Comparison of ENCODE assay signal across 19 cellular contexts in genomic region chr18:25898965-25899364, GRCh38.
"Had no signal": no experiment of that assay in that cellular context is flagged by ENCODE, and none has a peak within 500 bp of the region (broad histone marks: within the 10 kb centered on the region; RNA-seq: fewer than 3 reads in every experiment).

No MANE protein-coding gene starts in this region.

- H3K9me3 Mint-ChIP-seq: activated naive CD4-positive, alpha-beta T cell treated with anti-CD3 and anti-CD28 coated beads, Interleukin-2, amount 50 U/mL, for 24 hours had no signal

- H3K4me1 ChIP-seq: colonic mucosa, esophagus muscularis mucosa, pancreas had no signal

- H3K27ac ChIP-seq: brain microvascular endothelial cell, colonic mucosa, esophagus muscularis mucosa, pancreas had no signal

- FAIRE-seq: frontal cortex, islet of Langerhans, pancreas had no signal

- H3K9me3 ChIP-seq: colonic mucosa, pancreas had no signal

- H3K27me3 ChIP-seq: brain microvascular endothelial cell, colonic mucosa, esophagus muscularis mucosa, pancreas had no signal

- H3K36me3 ChIP-seq: brain microvascular endothelial cell, colonic mucosa, esophagus muscularis mucosa, pancreas had no signal

- H3K27ac Mint-ChIP-seq: activated naive CD4-positive, alpha-beta T cell treated with anti-CD3 and anti-CD28 coated beads, Interleukin-2, amount 50 U/mL, for 24 hours; nephron; WTC11 had no signal

- ATAC-seq: left cardiac atrium; pancreas; right cardiac atrium; stimulated activated naive CD8-positive, alpha-beta T cell treated with anti-CD3 and anti-CD28 coated beads, Interleukin-15, Interleukin-2, amounts not matched to agents 100 U/mL and 50 U/mL, for 24 hours; WTC11 had no signal

- H3K4me3 ChIP-seq: colonic mucosa, esophagus muscularis mucosa, pancreas had no signal

- DNase-seq: activated gamma-delta T cell treated with Interleukin-2 at 50 U/mL for 16 hours; activated T-cell treated with anti-CD3 and anti-CD28 coated beads, Interleukin-2, amount 50 U/mL, for 1 hour; anterior cingulate cortex; brain microvascular endothelial cell; colonic mucosa; head of caudate nucleus; hypothalamus; left cardiac atrium; pancreas; right cardiac atrium; stimulated activated CD4-positive, alpha-beta T cell treated with anti-CD3 and anti-CD28 coated beads, Interleukin-4, amount 100 ng/mL, for 4 hours; stimulated activated naive CD8-positive, alpha-beta T cell treated with anti-CD3 and anti-CD28 coated beads, Interleukin-15, Interleukin-2, amounts not matched to agents 100 U/mL and 50 U/mL, for 24 hours; T1000 had no signal

- H3K4me3 Mint-ChIP-seq: activated naive CD4-positive, alpha-beta T cell treated with anti-CD3 and anti-CD28 coated beads, Interleukin-2, amount 50 U/mL, for 24 hours; nephron; WTC11 had no signal

- H3K4me1 Mint-ChIP-seq: activated naive CD4-positive, alpha-beta T cell treated with anti-CD3 and anti-CD28 coated beads, Interleukin-2, amount 50 U/mL, for 24 hours had no signal

- H3K36me3 Mint-ChIP-seq: activated naive CD4-positive, alpha-beta T cell treated with anti-CD3 and anti-CD28 coated beads, Interleukin-2, amount 50 U/mL, for 24 hours; WTC11 had no signal
